1 cellular context compared by ENCODE assay signal in the genomic region with DNA sequence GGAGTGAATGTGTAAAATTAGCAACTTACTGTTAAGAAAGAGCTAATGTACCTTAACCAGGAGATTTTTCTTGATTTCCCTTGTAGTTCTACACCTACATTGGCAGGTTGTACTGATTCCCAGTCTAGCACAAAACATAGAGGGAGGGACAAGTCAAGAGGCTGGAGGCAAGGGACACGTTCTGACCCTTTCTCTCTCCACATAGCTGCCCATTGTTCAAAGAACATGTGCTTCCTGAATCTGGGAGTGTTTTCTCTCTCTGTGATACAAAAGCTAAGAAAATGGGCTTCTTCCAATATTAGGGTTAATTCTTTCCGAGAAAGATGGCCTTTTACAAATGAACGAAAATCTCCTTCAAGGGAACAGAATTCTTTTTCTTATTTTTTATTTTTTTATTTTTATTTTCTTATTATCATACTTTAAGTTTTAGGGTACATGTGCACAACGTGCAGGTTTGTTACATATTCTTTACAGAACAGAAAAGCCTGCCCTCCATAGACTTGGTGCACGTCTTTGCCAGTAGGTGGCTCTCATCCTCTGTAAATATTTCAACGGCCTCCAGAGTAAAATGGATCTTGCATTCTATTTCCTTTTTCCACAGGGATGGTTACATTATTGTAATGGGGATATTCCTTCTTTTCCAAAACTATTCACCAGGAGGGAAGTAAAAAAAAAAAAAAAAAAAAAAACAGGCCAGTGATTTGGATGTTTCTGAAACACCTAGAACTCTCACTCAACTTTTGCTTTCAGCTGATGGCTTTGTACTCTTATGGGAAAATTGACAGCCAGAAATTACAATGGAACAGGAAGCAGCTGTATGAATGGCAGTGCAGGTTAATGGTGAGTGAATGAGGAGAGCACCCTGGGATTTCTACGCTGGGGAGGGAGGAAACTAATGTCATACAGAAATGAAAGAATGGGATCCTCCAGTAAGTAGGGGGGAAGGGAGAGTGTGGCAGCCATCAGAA.
TF ChIP-seq lines count a peak whose summit lies in the region.

No MANE protein-coding gene starts in this region.

TF ChIP-seq in HCT116, 20 proteins besides CTCF, POLR2A, EP300 and RAD21:
- no peak for TF ChIP-seq EZH2 (IDR thresholded peaks at IDR 0.05)
- TF ChIP-seq CBX3 (IDR thresholded peaks at IDR 0.05; ENCODE audit: low read depth): no peak
- no peak for TF ChIP-seq FOSL1 (IDR thresholded peaks at IDR 0.05; ENCODE audit: low read depth)
- no peak for TF ChIP-seq POLR2AphosphoS5 (IDR thresholded peaks at IDR 0.05; ENCODE audit: low read depth, low read length)
- no peak for TF ChIP-seq ZNF274 (IDR thresholded peaks at IDR 0.05; ENCODE audit: low read depth, low read length)
- TF ChIP-seq SRF (IDR thresholded peaks at IDR 0.05; ENCODE audit: low read depth): no peak
- TF ChIP-seq EGR1 (IDR thresholded peaks at IDR 0.05; ENCODE audit: low read depth): no peak
- no peak for TF ChIP-seq SP1 (IDR thresholded peaks at IDR 0.05; ENCODE audit: low read depth)
- TF ChIP-seq, protein P1, sequence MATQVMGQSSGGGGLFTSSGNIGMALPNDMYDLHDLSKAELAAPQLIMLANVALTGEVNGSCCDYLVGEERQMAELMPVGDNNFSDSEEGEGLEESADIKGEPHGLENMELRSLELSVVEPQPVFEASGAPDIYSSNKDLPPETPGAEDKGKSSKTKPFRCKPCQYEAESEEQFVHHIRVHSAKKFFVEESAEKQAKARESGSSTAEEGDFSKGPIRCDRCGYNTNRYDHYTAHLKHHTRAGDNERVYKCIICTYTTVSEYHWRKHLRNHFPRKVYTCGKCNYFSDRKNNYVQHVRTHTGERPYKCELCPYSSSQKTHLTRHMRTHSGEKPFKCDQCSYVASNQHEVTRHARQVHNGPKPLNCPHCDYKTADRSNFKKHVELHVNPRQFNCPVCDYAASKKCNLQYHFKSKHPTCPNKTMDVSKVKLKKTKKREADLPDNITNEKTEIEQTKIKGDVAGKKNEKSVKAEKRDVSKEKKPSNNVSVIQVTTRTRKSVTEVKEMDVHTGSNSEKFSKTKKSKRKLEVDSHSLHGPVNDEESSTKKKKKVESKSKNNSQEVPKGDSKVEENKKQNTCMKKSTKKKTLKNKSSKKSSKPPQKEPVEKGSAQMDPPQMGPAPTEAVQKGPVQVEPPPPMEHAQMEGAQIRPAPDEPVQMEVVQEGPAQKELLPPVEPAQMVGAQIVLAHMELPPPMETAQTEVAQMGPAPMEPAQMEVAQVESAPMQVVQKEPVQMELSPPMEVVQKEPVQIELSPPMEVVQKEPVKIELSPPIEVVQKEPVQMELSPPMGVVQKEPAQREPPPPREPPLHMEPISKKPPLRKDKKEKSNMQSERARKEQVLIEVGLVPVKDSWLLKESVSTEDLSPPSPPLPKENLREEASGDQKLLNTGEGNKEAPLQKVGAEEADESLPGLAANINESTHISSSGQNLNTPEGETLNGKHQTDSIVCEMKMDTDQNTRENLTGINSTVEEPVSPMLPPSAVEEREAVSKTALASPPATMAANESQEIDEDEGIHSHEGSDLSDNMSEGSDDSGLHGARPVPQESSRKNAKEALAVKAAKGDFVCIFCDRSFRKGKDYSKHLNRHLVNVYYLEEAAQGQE (IDR thresholded peaks at IDR 0.05; ENCODE audit: low read depth): no peak
- no peak for TF ChIP-seq ELF1 (IDR thresholded peaks at IDR 0.05; ENCODE audit: borderline replicate concordance, low read depth)
- TF ChIP-seq, protein P2, sequence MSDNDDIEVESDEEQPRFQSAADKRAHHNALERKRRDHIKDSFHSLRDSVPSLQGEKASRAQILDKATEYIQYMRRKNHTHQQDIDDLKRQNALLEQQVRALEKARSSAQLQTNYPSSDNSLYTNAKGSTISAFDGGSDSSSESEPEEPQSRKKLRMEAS (IDR thresholded peaks at IDR 0.05): no peak
